Comparison of ENCODE assay signal across 8 cellular contexts in the genomic region with DNA sequence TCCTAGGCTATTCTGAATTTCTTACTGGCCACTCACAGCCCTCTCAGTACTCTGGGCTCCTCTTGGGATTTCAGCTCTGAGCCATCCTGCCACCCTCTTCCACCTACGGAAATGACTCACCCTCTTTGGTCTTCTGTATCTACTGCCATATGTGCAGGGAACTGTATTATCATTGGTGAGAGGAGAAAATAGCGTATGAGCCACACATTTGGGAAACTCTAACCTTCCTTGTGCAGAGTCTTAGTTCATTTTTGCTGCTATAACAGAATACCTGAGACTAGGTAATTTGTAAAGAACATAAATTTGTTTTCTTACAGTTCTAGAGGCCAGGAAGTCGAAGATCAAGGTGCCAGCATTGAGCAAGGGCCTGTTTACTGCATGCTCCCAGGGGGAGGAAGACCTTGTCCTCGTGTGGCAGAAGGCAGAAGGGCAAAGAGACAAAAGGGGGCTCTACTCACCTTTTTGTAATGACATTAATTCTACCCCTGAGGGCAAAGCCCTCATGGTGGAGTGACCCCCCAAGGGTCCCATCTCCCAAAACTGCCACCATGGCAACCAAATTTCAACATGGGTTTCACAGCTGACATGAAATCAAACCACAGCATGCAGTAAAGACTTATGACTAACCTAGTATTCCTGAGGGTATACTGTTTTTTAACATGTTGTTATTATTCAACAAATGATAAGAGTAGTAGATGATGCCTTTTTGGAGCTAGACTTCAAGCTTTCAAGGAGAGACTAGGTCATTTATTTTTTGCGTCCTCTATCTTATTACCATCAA.
A peak's percentile ranks its signal among the peaks of the same experiment; 100 is the strongest.
DNase-seq lines count a peak whose midpoint lies in the region; ATAC-seq and TF ChIP-seq lines count a peak whose summit lies in the region.

No MANE protein-coding gene starts in this region.

- WGBS in HUES64: 65% methylated on average over 5 of the region's 5 CpGs

- POLR2A ChIA-PET in CD4-positive, alpha-beta T cell (lab: Charles Lee): interaction anchor here (0.7 kb wide), 1 partner anchor 74 kb away, joined by 3 read pairs; no protein-coding TSS in a partner anchor
- POLR2A ChIA-PET in activated CD8-positive, alpha-beta T cell treated with anti-CD3 and anti-CD28 coated beads for 36 hours (lab: Charles Lee): no interaction called here

- H3K4me3 ChIP-seq in HUES64 (ENCODE audit: low read length) (no peak overlapping the region), kidney epithelial cell (ENCODE audit: low read depth, low read length) (no peak overlapping the region)

- H3K9me3 Mint-ChIP-seq in CD4-positive, alpha-beta T cell: no peaks in the 10 kb centered on the region
- no peaks in the 10 kb centered on the region for H3K9me3 Mint-ChIP-seq in activated CD8-positive, alpha-beta T cell treated with anti-CD3 and anti-CD28 coated beads for 36 hours

- in situ Hi-C loops in GM13977 (cut with MboI; ENCODE audit: low pct_unique_long_range_greater_than_20kb, low sequenced_read_pairs, unreplicated experiment): no loop called here

- H3K9ac ChIP-seq in HUES64 (ENCODE audit: low read depth, low read length): peak overlapping the region; percentile 16; the same call in 1 of the 2 replicates

- peak overlapping the region; percentile 57 for H3K27ac Mint-ChIP-seq in CD4-positive, alpha-beta T cell
- H3K27ac Mint-ChIP-seq in activated CD8-positive, alpha-beta T cell treated with anti-CD3 and anti-CD28 coated beads for 36 hours: peak overlapping the region; percentile 66

- no peak for TF ChIP-seq CTCF in CD4-positive, alpha-beta T cell (IDR thresholded peaks at IDR 0.05)
- TF ChIP-seq CTCF in activated CD8-positive, alpha-beta T cell treated with anti-CD3 and anti-CD28 coated beads for 36 hours (IDR thresholded peaks at IDR 0.05): no peak
- no peak for TF ChIP-seq CTCF in kidney epithelial cell (IDR thresholded peaks at IDR 0.05; ENCODE audit: insufficient read depth, low read length, poor library complexity, severe bottlenecking)
- TF ChIP-seq CTCF in GM13977 (IDR thresholded peaks at IDR 0.05; ENCODE audit: extremely low read depth, insufficient read depth, missing control alignments): no peak

- intact Hi-C loops in CD4-positive, alpha-beta T cell (cut with DNase I, micrococcal nuclease): no loop called here
- intact Hi-C loops in activated CD8-positive, alpha-beta T cell treated with anti-CD3 and anti-CD28 coated beads for 36 hours (cut with micrococcal nuclease): no loop called here

- peaks cover 36% of the 10 kb centered on the region for H3K36me3 Mint-ChIP-seq in CD4-positive, alpha-beta T cell (ENCODE audit: low read depth)
- peaks cover 45% of the 10 kb centered on the region for H3K36me3 Mint-ChIP-seq in activated CD8-positive, alpha-beta T cell treated with anti-CD3 and anti-CD28 coated beads for 36 hours (ENCODE audit: low read depth)

- peak; percentile 61 for ATAC-seq in CD4-positive, alpha-beta T cell (ENCODE audit: poor library complexity)
- peak; percentile 81 for ATAC-seq in activated CD8-positive, alpha-beta T cell treated with anti-CD3 and anti-CD28 coated beads for 36 hours
- ATAC-seq in HG02588 (IDR thresholded peaks at IDR 0.05; ENCODE audit: unreplicated experiment) (no peak), GM19328 (IDR thresholded peaks at IDR 0.05; ENCODE audit: unreplicated experiment) (no peak)

- no peaks in the 10 kb centered on the region for H3K27me3 Mint-ChIP-seq in CD4-positive, alpha-beta T cell
- H3K27me3 Mint-ChIP-seq in activated CD8-positive, alpha-beta T cell treated with anti-CD3 and anti-CD28 coated beads for 36 hours: no peaks in the 10 kb centered on the region

- H3K27ac ChIP-seq in CD4-positive, alpha-beta T cell (ENCODE audit: low read depth, low read length): no peak overlapping the region
- H3K27ac ChIP-seq in HUES64 (ENCODE audit: low read depth, low read length): peak overlapping the region; percentile 53
- H3K27ac ChIP-seq in caudate nucleus (ENCODE audit: low read depth, low read length): no peak overlapping the region

- H3K4me1 ChIP-seq in HUES64 (ENCODE audit: insufficient read depth, low read length): peaks cover 28% of the 10 kb centered on the region

- H3K4me1 Mint-ChIP-seq in CD4-positive, alpha-beta T cell (ENCODE audit: low read depth): peaks cover 72% of the 10 kb centered on the region
- H3K4me1 Mint-ChIP-seq in activated CD8-positive, alpha-beta T cell treated with anti-CD3 and anti-CD28 coated beads for 36 hours (ENCODE audit: low read depth): peaks cover 55% of the 10 kb centered on the region

- CTCF ChIA-PET in CD4-positive, alpha-beta T cell (lab: Charles Lee): no interaction called here
- CTCF ChIA-PET in activated CD8-positive, alpha-beta T cell treated with anti-CD3 and anti-CD28 coated beads for 36 hours (lab: Charles Lee): interaction anchor here (0.6 to 0.9 kb wide), 3 partner anchors 9 to 294 kb away, joined by 3 to 4 read pairs (median 3); no protein-coding TSS in a partner anchor

- peak overlapping the region; percentile 7 for H3K4me3 Mint-ChIP-seq in CD4-positive, alpha-beta T cell
- no peak overlapping the region for H3K4me3 Mint-ChIP-seq in activated CD8-positive, alpha-beta T cell treated with anti-CD3 and anti-CD28 coated beads for 36 hours

- H3K36me3 ChIP-seq in HUES64 (ENCODE audit: insufficient read depth, low read length) (no peaks in the 10 kb centered on the region), kidney epithelial cell (ENCODE audit: control insufficient read depth, insufficient read depth, low read length) (no peaks in the 10 kb centered on the region)

- no peak for DNase-seq in CD4-positive, alpha-beta T cell
- peak; percentile 30 for DNase-seq in activated CD8-positive, alpha-beta T cell treated with anti-CD3 and anti-CD28 coated beads for 36 hours
- DNase-seq in kidney epithelial cell (ENCODE audit: low read depth) (peak; percentile 53), GM13977 (ENCODE audit: low spot score) (no peak), caudate nucleus (lab: John Stamatoyannopoulos, UW) (no peak)

- no peaks in the 10 kb centered on the region for H3K27me3 ChIP-seq in CD4-positive, alpha-beta T cell (ENCODE audit: control insufficient read depth, insufficient read depth, low read length)
- H3K27me3 ChIP-seq in HUES64 (ENCODE audit: insufficient read depth, low read length) (no peaks in the 10 kb centered on the region), kidney epithelial cell (ENCODE audit: control insufficient read depth, insufficient read depth, low read length) (no peaks in the 10 kb centered on the region)

- no peaks in the 10 kb centered on the region for H3K9me3 ChIP-seq in CD4-positive, alpha-beta T cell (ENCODE audit: control insufficient read depth, low read length)
- no peaks in the 10 kb centered on the region for H3K9me3 ChIP-seq in HUES64 (ENCODE audit: insufficient read depth, low read depth, low read length)

Comparison
In these comparisons a context has a peak if more than half of its experiments do, and no peak if none do; other contexts are left out.
1. ATAC-seq: peak in CD4-positive, alpha-beta T cell (single experiment) and activated CD8-positive, alpha-beta T cell treated with anti-CD3 and anti-CD28 coated beads for 36 hours (single experiment); none in HG02588 (single experiment) and GM19328 (single experiment).
2. DNase-seq: peak in activated CD8-positive, alpha-beta T cell treated with anti-CD3 and anti-CD28 coated beads for 36 hours (single experiment) and kidney epithelial cell (single experiment); none in CD4-positive, alpha-beta T cell (0 of 10), GM13977 (single experiment) and caudate nucleus (0 of 61).